In genomic region chr3:13254028-13254951, GRCh38 we compare ENCODE assay signal across 1 cellular context.
TF ChIP-seq lines count a peak whose summit lies in the region.

No MANE protein-coding gene starts in this region.

TF ChIP-seq in HepG2, 621 proteins besides CTCF, POLR2A, EP300 and RAD21 (continued from another document and continues in another):
- TF ChIP-seq LRRFIP1 (CRISPR knock-in tag; conservative IDR thresholded peaks at IDR 0.05) (no peak), KLF13 (CRISPR knock-in tag; IDR thresholded peaks at IDR 0.05) (no peak), ZMAT3 (CRISPR knock-in tag; conservative IDR thresholded peaks at IDR 0.05) (no peak), ZEB1 (IDR thresholded peaks at IDR 0.05; ENCODE audit: insufficient replicate concordance, low read depth) (peak; percentile 38), NCOA2 (CRISPR knock-in tag; IDR thresholded peaks at IDR 0.05) (peak; percentile 78; the same call in 1 of the 2 replicates), RXRA (CRISPR knock-in tag; IDR thresholded peaks at IDR 0.05) (peak; percentile 98), TEAD3 (CRISPR knock-in tag; optimal IDR thresholded peaks at IDR 0.05; ENCODE audit: borderline replicate concordance) (peak; percentile 60), ZBTB21 (CRISPR knock-in tag; IDR thresholded peaks at IDR 0.05) (peak; percentile 73), ATF2 (CRISPR knock-in tag; IDR thresholded peaks at IDR 0.05) (no peak), GZF1 (CRISPR knock-in tag; IDR thresholded peaks at IDR 0.05) (no peak; the same call in 1 of the 2 replicates), ZNF501 (CRISPR knock-in tag; IDR thresholded peaks at IDR 0.05) (no peak), STAG1 (CRISPR knock-in tag; IDR thresholded peaks at IDR 0.05) (0 out of 2 replicates have a peak, but pooled peaks have one; percentile 7), ZNF142 (CRISPR knock-in tag; IDR thresholded peaks at IDR 0.05) (no peak), ZNF333 (CRISPR knock-in tag; IDR thresholded peaks at IDR 0.05; ENCODE audit: borderline replicate concordance) (no peak; the same call in 1 of the 2 replicates), KLF16 (CRISPR knock-in tag; IDR thresholded peaks at IDR 0.05) (no peak), ZNF639 (CRISPR knock-in tag; conservative IDR thresholded peaks at IDR 0.05) (no peak), ZNF609 (CRISPR knock-in tag; IDR thresholded peaks at IDR 0.05; ENCODE audit: borderline replicate concordance) (peak; percentile 80; the same call in 1 of the 2 replicates), PHF5A (CRISPR knock-in tag; IDR thresholded peaks at IDR 0.05; ENCODE audit: low read depth, unreplicated experiment) (no peak), ZSCAN21 (CRISPR knock-in tag; IDR thresholded peaks at IDR 0.05; ENCODE audit: borderline replicate concordance) (peak; percentile 58; the same call in 1 of the 2 replicates), ZNF607 (CRISPR knock-in tag; IDR thresholded peaks at IDR 0.05; ENCODE audit: borderline replicate concordance) (no peak), ARNT (IDR thresholded peaks at IDR 0.05) (no peak), ZMYM4 (CRISPR knock-in tag; IDR thresholded peaks at IDR 0.05) (peak; percentile 69), SMYD3 (CRISPR knock-in tag; IDR thresholded peaks at IDR 0.05) (no peak), ZNF773 (CRISPR knock-in tag; IDR thresholded peaks at IDR 0.05; ENCODE audit: borderline replicate concordance) (no peak), TMF1 (CRISPR knock-in tag; IDR thresholded peaks at IDR 0.05; ENCODE audit: low read depth) (no peak; the same call in 1 of the 2 replicates), ZNF646 (CRISPR knock-in tag; IDR thresholded peaks at IDR 0.05) (no peak), ZFP90 (CRISPR knock-in tag; IDR thresholded peaks at IDR 0.05; ENCODE audit: borderline replicate concordance) (no peak), ZNF431 (CRISPR knock-in tag; IDR thresholded peaks at IDR 0.05; ENCODE audit: borderline replicate concordance, low read depth) (0 out of 2 replicates have a peak, but pooled peaks have one; percentile 44), SP4 (CRISPR knock-in tag; IDR thresholded peaks at IDR 0.05) (no peak; the same call in 1 of the 2 replicates), SMAD3 (CRISPR knock-in tag; IDR thresholded peaks at IDR 0.05) (no peak), ZNF552 (CRISPR knock-in tag; IDR thresholded peaks at IDR 0.05; ENCODE audit: borderline replicate concordance) (peak; percentile 53; the same call in 1 of the 2 replicates), RFXAP (CRISPR knock-in tag; IDR thresholded peaks at IDR 0.05; ENCODE audit: borderline replicate concordance) (peak; percentile 7; the same call in 1 of the 2 replicates), NR3C1 (CRISPR knock-in tag; IDR thresholded peaks at IDR 0.05) (no peak), ZNF589 (CRISPR knock-in tag; conservative IDR thresholded peaks at IDR 0.05) (no peak), ZNF614 (CRISPR knock-in tag; IDR thresholded peaks at IDR 0.05; ENCODE audit: borderline replicate concordance) (peak; percentile 30; the same call in 1 of the 2 replicates), ZNF567 (CRISPR knock-in tag; IDR thresholded peaks at IDR 0.05; ENCODE audit: borderline replicate concordance) (no peak), FOSL2 (CRISPR knock-in tag; IDR thresholded peaks at IDR 0.05) (peak; percentile 20)
